Comparison of ENCODE assay signal across 8 cellular contexts in genomic region chr6:109383438-109383940, GRCh38. TPM values are rescaled to one million over a fixed set of nuclear protein-coding genes. Genes with fewer than 3 reads are reported as not detected.
A peak's percentile ranks its signal among the peaks of the same experiment; 100 is the strongest.
DNase-seq lines count a peak whose midpoint lies in the region; ATAC-seq and TF ChIP-seq lines count a peak whose summit lies in the region.

No MANE protein-coding gene starts in this region.

- no peaks in the 10 kb centered on the region for H3K27me3 ChIP-seq in esophagus muscularis mucosa
- no peaks in the 10 kb centered on the region for H3K27me3 ChIP-seq in rectal smooth muscle tissue (ENCODE audit: control insufficient read depth, insufficient read depth, low read length)

- H3K4me3 ChIP-seq in GM12864 (ENCODE audit: low read depth, low read length): peak overlapping the region; percentile 96; the same call in 1 of the 2 replicates
- H3K4me3 ChIP-seq in esophagus muscularis mucosa: peak overlapping the region; percentile 67 to 100 (median 84)
- H3K4me3 ChIP-seq in rectal smooth muscle tissue (ENCODE audit: low read length): peak overlapping the region; percentile 99

- ATAC-seq in GM19351 (IDR thresholded peaks at IDR 0.05; ENCODE audit: unreplicated experiment): no peak

- H3K36me3 ChIP-seq in esophagus muscularis mucosa (peaks cover 0 to 9% (median 0%) of the 10 kb centered on the region in 4 donors), rectal smooth muscle tissue (ENCODE audit: control insufficient read depth, insufficient read depth, low read length) (peaks cover 5% of the 10 kb centered on the region)

- H3K27ac ChIP-seq in RWPE1: peak overlapping the region; percentile 99
- peak overlapping the region; percentile 98 to 100 (median 99) for H3K27ac ChIP-seq in esophagus muscularis mucosa (replicated peaks in 1 of 4)
- H3K27ac ChIP-seq in rectal smooth muscle tissue (ENCODE audit: low read depth, low read length): peak overlapping the region; percentile 100

- no peaks in the 10 kb centered on the region for H3K9me3 ChIP-seq in esophagus muscularis mucosa

- TF ChIP-seq POLR2A in esophagus muscularis mucosa (IDR thresholded peaks at IDR 0.05; ENCODE audit: low read depth): no peak

- intact Hi-C loops in esophagus muscularis mucosa (cut with DNase I): loop anchor here (2.0 to 10.0 kb wide), 6 partner anchors 57 to 379 kb away; partner anchors contain the start of genes CEP57L1, PPIL6, SESN1 and SMPD2

- WGBS in esophagus muscularis mucosa: 13% methylated on average over 5 of the region's 5 CpGs

- CTCF ChIA-PET in RWPE1 (lab: Yijun Ruan, JAX): interaction anchor here (0.6 to 2.0 kb wide), 14 partner anchors 13 to 196 kb away, joined by 3 to 16 read pairs (median 4); no protein-coding TSS in a partner anchor

- no peak for TF ChIP-seq EP300 in esophagus muscularis mucosa (IDR thresholded peaks at IDR 0.05)

- POLR2A ChIA-PET in RWPE1 (lab: Yijun Ruan, JAX; ENCODE audit: low non-redundant PET): interaction anchor here (0.7 to 1.5 kb wide), 2 partner anchors 58 to 79 kb away, joined by 3 to 4 read pairs; partner anchors contain the start of genes PPIL6 and SMPD2

- no peak for DNase-seq in GM12864 (ENCODE audit: low read depth)
- no peak for DNase-seq in RWPE1 (ENCODE audit: low spot score)
- DNase-seq in esophagus muscularis mucosa (ENCODE audit: extremely low spot score): no peak
- no peak for DNase-seq in mesenteric fat pad (ENCODE audit: low spot score)
- no peak for DNase-seq in AML-193 (lab: John Stamatoyannopoulos, UW)
- DNase-seq in amniotic stem cell (lab: John Stamatoyannopoulos, UW): no peak

- H3K4me1 ChIP-seq in esophagus muscularis mucosa (peaks cover 28 to 48% (median 43%) of the 10 kb centered on the region in 4 donors), rectal smooth muscle tissue (ENCODE audit: control insufficient read depth, insufficient read depth, low read length) (peaks cover 16% of the 10 kb centered on the region)

- TF ChIP-seq CTCF in GM12864 (IDR thresholded peaks at IDR 0.05; ENCODE audit: low read depth, low read length, missing control alignments) (no peak), RWPE1 (conservative IDR thresholded peaks at IDR 0.05; ENCODE audit: low read depth) (peak; percentile 43; the same call in 1 of the 2 replicates), esophagus muscularis mucosa (IDR thresholded peaks at IDR 0.05) (no peak)

- H3K9ac ChIP-seq in rectal smooth muscle tissue (ENCODE audit: low read length): peak overlapping the region; percentile 45

RNA-seq across cellular contexts. Expression of gene CD164, which starts 1.2 kb away (rescaled TPM):
- total RNA-seq in esophagus muscularis mucosa: 100 to 1,000 TPM in 3 of 4 donors, 10 to 100 TPM in 1; 94.4 to 139 (median 120) TPM
- 323 TPM for total RNA-seq in mesenteric fat pad

RNA-seq across cellular contexts. Expression of gene PPIL6, which starts 56.9 kb away (rescaled TPM):
- total RNA-seq in esophagus muscularis mucosa (1 to 10 TPM; 2.2 to 9.2 (median 5.5) TPM), mesenteric fat pad (2.3 TPM)

RNA-seq across cellular contexts. Expression of gene SMPD2, which starts 57.0 kb away (rescaled TPM):
- 1 to 10 TPM; 4.6 to 7.6 (median 6.4) TPM for total RNA-seq in esophagus muscularis mucosa
- 9.4 TPM for total RNA-seq in mesenteric fat pad
